16 cellular contexts compared by ENCODE assay signal in genomic region chr10:78560393-78560688, GRCh38.
A peak's percentile ranks its signal among the peaks of the same experiment; 100 is the strongest.
DNase-seq lines count a peak whose midpoint lies in the region; ATAC-seq and TF ChIP-seq lines count a peak whose summit lies in the region.
"Had no signal": no experiment of that assay in that cellular context is flagged by ENCODE, and none has a peak within 500 bp of the region (broad histone marks: within the 10 kb centered on the region; RNA-seq: fewer than 3 reads in every experiment).

No MANE protein-coding gene starts in this region.

- in situ Hi-C loops in G401 (cut with HindIII; ENCODE audit: low sequenced_read_pairs) = no loop called here

- intact Hi-C loops in uterus (cut with DNase I; ENCODE audit: low total_unique reads) = no loop called here

- H3K36me3 Mint-ChIP-seq in brain (no peaks in the 10 kb centered on the region), osteocyte (ENCODE audit: unreplicated experiment) (no peaks in the 10 kb centered on the region)
- H3K36me3 Mint-ChIP-seq: CD4-positive, alpha-beta memory T cell had no signal

- ATAC-seq in GM21367 (IDR thresholded peaks at IDR 0.05; ENCODE audit: unreplicated experiment) = no peak

- peaks cover 55% of the 10 kb centered on the region for H3K4me1 Mint-ChIP-seq in brain
- peaks cover 3% of the 10 kb centered on the region for H3K4me1 Mint-ChIP-seq in osteocyte (ENCODE audit: unreplicated experiment)
- H3K4me1 Mint-ChIP-seq: CD4-positive, alpha-beta memory T cell had no signal

- no peaks in the 10 kb centered on the region for H3K27me3 ChIP-seq in neural cell (ENCODE audit: insufficient read depth, low read depth, low read length)
- H3K27me3 ChIP-seq in uterus = no peaks in the 10 kb centered on the region
- H3K27me3 ChIP-seq: MG63 had no signal

- no peaks in the 10 kb centered on the region for H3K36me3 ChIP-seq in neural cell (ENCODE audit: insufficient read depth, low read length)
- H3K36me3 ChIP-seq in uterus = no peaks in the 10 kb centered on the region
- H3K36me3 ChIP-seq: BLaER1 treated with 17β-estradiol and CSF1 and Interleukin-3, amounts not matched to agents 10 nM and 100 nM; MG63; SJCRH30 had no signal

- H3K27ac Mint-ChIP-seq in brain = peak overlapping the region; percentile 64 to 96 (median 90)
- H3K27ac Mint-ChIP-seq in osteocyte (ENCODE audit: unreplicated experiment) = no peak overlapping the region
- H3K27ac Mint-ChIP-seq: CD4-positive, alpha-beta memory T cell had no signal

- DNase-seq in DMS53 (lab: John Stamatoyannopoulos, UW) = peak; percentile 80
- no peak for DNase-seq in DMS53 treated with DMSO at 0.1 percent for 48 hours (lab: John Stamatoyannopoulos, UW; ENCODE audit: unreplicated experiment)
- DNase-seq in uterus = no peak
- no peak for DNase-seq in G401 (ENCODE audit: low spot score)
- no peak for DNase-seq in osteocyte (ENCODE audit: extremely low spot score, unreplicated experiment)
- DNase-seq: 8988T; CD4-positive, alpha-beta memory T cell; EL; Kasumi-1; MG63; OCI-M1; SJCRH30 had no signal

- H3K4me3 Mint-ChIP-seq in brain = peak overlapping the region in 1 of 5 experiments; percentile 32
- no peak overlapping the region for H3K4me3 Mint-ChIP-seq in osteocyte (ENCODE audit: unreplicated experiment)
- H3K4me3 Mint-ChIP-seq: CD4-positive, alpha-beta memory T cell had no signal

- H3K27ac ChIP-seq in neural cell (ENCODE audit: low read length) = peak overlapping the region; percentile 68
- peak overlapping the region; percentile 67 to 78 for H3K27ac ChIP-seq in uterus
- H3K27ac ChIP-seq: BLaER1 treated with 17β-estradiol and CSF1 and Interleukin-3, amounts not matched to agents 10 nM and 100 nM; SJCRH30 had no signal

- no peaks in the 10 kb centered on the region for H3F3A ChIP-seq in neural cell (ENCODE audit: insufficient read depth, low read length, poor library complexity, severe bottlenecking)

- peaks cover 3 to 4% of the 10 kb centered on the region in 2 donors for H3K4me1 ChIP-seq in uterus
- H3K4me1 ChIP-seq: SJCRH30 had no signal

- TF ChIP-seq EP300 in neural cell (conservative IDR thresholded peaks at IDR 0.05; ENCODE audit: poor library complexity, severe bottlenecking) = no peak

- no peaks in the 10 kb centered on the region for H3K79me2 ChIP-seq in neural cell (replicated peaks; ENCODE audit: insufficient read depth, low read length)

- TF ChIP-seq POLR2A in uterus (IDR thresholded peaks at IDR 0.05) = no peak

- H2AFZ ChIP-seq in neural cell (ENCODE audit: low read depth, low read length) = no peak overlapping the region

- peaks cover 16% of the 10 kb centered on the region for H3K27me3 Mint-ChIP-seq in brain
- H3K27me3 Mint-ChIP-seq in osteocyte (ENCODE audit: unreplicated experiment) = peaks cover 60% of the 10 kb centered on the region

- TF ChIP-seq CTCF in brain (conservative IDR thresholded peaks at IDR 0.05) (no peak), neural cell (IDR thresholded peaks at IDR 0.05; ENCODE audit: poor library complexity, severe bottlenecking) (no peak), uterus (IDR thresholded peaks at IDR 0.05) (no peak), osteocyte (IDR thresholded peaks at IDR 0.05) (no peak)

- no peaks in the 10 kb centered on the region for H4K20me1 ChIP-seq in neural cell (ENCODE audit: insufficient read depth)
- H4K20me1 ChIP-seq: BLaER1 treated with 17β-estradiol and CSF1 and Interleukin-3, amounts not matched to agents 10 nM and 100 nM had no signal

- TF ChIP-seq RAD21 in neural cell (conservative IDR thresholded peaks at IDR 0.05) = no peak

- H3K4me2 ChIP-seq in neural cell (ENCODE audit: low read length) = no peak overlapping the region

- H3K4me3 ChIP-seq in neural cell (ENCODE audit: low read length) (no peak overlapping the region), uterus (no peak overlapping the region)
- H3K4me3 ChIP-seq: BLaER1 treated with 17β-estradiol and CSF1 and Interleukin-3, amounts not matched to agents 10 nM and 100 nM; MG63; SJCRH30 had no signal

- peak overlapping the region; percentile 45 for H3K9ac ChIP-seq in neural cell (ENCODE audit: low read length)
- H3K9ac ChIP-seq: BLaER1 treated with 17β-estradiol and CSF1 and Interleukin-3, amounts not matched to agents 10 nM and 100 nM had no signal

- H3K9me2 ChIP-seq in neural cell (ENCODE audit: insufficient read depth, low read length) = no peaks in the 10 kb centered on the region

- H3K9me3 Mint-ChIP-seq in brain = peaks cover 0 to 6% (median 0%) of the 10 kb centered on the region in 5 experiments
- H3K9me3 Mint-ChIP-seq in osteocyte (ENCODE audit: unreplicated experiment) = no peaks in the 10 kb centered on the region
- H3K9me3 Mint-ChIP-seq: CD4-positive, alpha-beta memory T cell had no signal

- H3K9me3 ChIP-seq in neural cell (ENCODE audit: low read length) (no peaks in the 10 kb centered on the region), uterus (no peaks in the 10 kb centered on the region)
- H3K9me3 ChIP-seq: BLaER1 treated with 17β-estradiol and CSF1 and Interleukin-3, amounts not matched to agents 10 nM and 100 nM; MG63; SJCRH30 had no signal

TF ChIP-seq in neural cell, 6 proteins besides CTCF, POLR2A, EP300 and RAD21:
- TF ChIP-seq MXI1 (conservative IDR thresholded peaks at IDR 0.05; ENCODE audit: poor library complexity, severe bottlenecking) (no peak), REST (IDR thresholded peaks at IDR 0.05; ENCODE audit: borderline replicate concordance) (no peak), TAF1 (IDR thresholded peaks at IDR 0.05; ENCODE audit: low read depth) (no peak), POLR2AphosphoS5 (IDR thresholded peaks at IDR 0.05) (no peak), SMC3 (conservative IDR thresholded peaks at IDR 0.05; ENCODE audit: poor library complexity) (no peak), EZH2 (IDR thresholded peaks at IDR 0.05; ENCODE audit: borderline replicate concordance, insufficient read depth, low read length, poor library complexity, severe bottlenecking) (no peak)
